ENCODE assay signal across 31 cellular contexts in the genomic region with DNA sequence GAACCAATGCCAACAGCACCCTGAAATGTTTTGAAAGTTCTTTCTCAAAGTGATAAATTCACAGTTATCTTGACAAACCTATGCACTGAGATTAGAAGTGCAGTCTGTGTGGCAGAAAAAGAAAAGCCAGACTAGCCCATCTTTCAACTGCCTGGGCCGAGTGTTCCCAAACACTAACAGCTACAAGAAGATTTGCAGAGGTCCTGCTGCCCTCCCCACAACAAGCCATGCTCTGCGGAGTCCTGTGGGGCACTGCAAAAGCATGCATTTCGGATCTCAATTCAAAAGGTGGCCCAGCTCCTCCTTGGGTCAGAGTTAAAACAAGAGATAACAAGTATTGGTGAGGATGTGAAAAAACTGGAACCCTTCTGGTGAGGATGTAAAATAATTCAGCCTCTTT.
"Had no signal": no experiment of that assay in that cellular context is flagged by ENCODE, and none has a peak within 500 bp of the region (broad histone marks: within the 10 kb centered on the region; RNA-seq: fewer than 3 reads in every experiment).

No MANE protein-coding gene starts in this region.

- H3K9me3 ChIP-seq: ovary, psoas muscle, right lobe of liver, sigmoid colon, spleen, suprapubic skin, testis, tibial artery, transverse colon, upper lobe of right lung, vagina had no signal

- H3K27me3 Mint-ChIP-seq: progenitor cell of endocrine pancreas; stimulated activated memory B cell treated with anti-CD40 and anti-IgM and Interleukin-4, amounts not matched to agents 10 μg/mL and 1 μg/mL and 100 μg/mL, for 72 hours; type B pancreatic cell had no signal

- H3K9me3 Mint-ChIP-seq: natural killer cell; nephron; stimulated activated memory B cell treated with anti-CD40 and anti-IgM and Interleukin-4, amounts not matched to agents 10 μg/mL and 1 μg/mL and 100 μg/mL, for 72 hours; type B pancreatic cell had no signal

- ATAC-seq: naive thymus-derived CD4-positive, alpha-beta T cell; natural killer cell; psoas muscle; right cardiac atrium; right lobe of liver; stimulated activated memory B cell treated with anti-CD40 and anti-IgM and Interleukin-4, amounts not matched to agents 10 μg/mL and 1 μg/mL and 100 μg/mL, for 72 hours; stimulated activated naive CD8-positive, alpha-beta T cell treated with anti-CD3 and anti-CD28 coated beads, Interleukin-15, amount 100 ng/mL, for 72 hours; stimulated activated naive CD8-positive, alpha-beta T cell treated with anti-CD3 and anti-CD28 coated beads, Interleukin-15, Interleukin-2, amounts not matched to agents 100 U/mL and 50 U/mL, for 24 hours; upper lobe of right lung had no signal

- H3K36me3 Mint-ChIP-seq: naive thymus-derived CD4-positive, alpha-beta T cell; natural killer cell; stimulated activated memory B cell treated with anti-CD40 and anti-IgM and Interleukin-4, amounts not matched to agents 10 μg/mL and 1 μg/mL and 100 μg/mL, for 72 hours; type B pancreatic cell had no signal

- H3K4me2 ChIP-seq: smooth muscle cell had no signal

- H3K27me3 ChIP-seq: ovary, right lobe of liver, sigmoid colon, spleen, suprapubic skin, testis, tibial artery, transverse colon, upper lobe of right lung, vagina had no signal

- H3K36me3 ChIP-seq: ovary, right lobe of liver, sigmoid colon, spleen, suprapubic skin, tibial artery, transverse colon, upper lobe of right lung, vagina had no signal

- H3K79me2 ChIP-seq: parathyroid adenoma had no signal

- H3K4me1 Mint-ChIP-seq: naive thymus-derived CD4-positive, alpha-beta T cell; stimulated activated memory B cell treated with anti-CD40 and anti-IgM and Interleukin-4, amounts not matched to agents 10 μg/mL and 1 μg/mL and 100 μg/mL, for 72 hours; stimulated activated naive CD8-positive, alpha-beta T cell treated with anti-CD3 and anti-CD28 coated beads, Interleukin-15, amount 100 ng/mL, for 72 hours had no signal

- H3K4me3 ChIP-seq: ovary, psoas muscle, right lobe of liver, sigmoid colon, smooth muscle cell, spleen, suprapubic skin, testis, tibial artery, transverse colon, upper lobe of right lung, vagina had no signal

- H3K9ac ChIP-seq: parathyroid adenoma had no signal

- H3K27ac ChIP-seq: ovary, parathyroid adenoma, psoas muscle, right lobe of liver, sigmoid colon, spleen, suprapubic skin, testis, tibial artery, transverse colon, upper lobe of right lung, vagina had no signal

- DNase-seq: naive thymus-derived CD4-positive, alpha-beta T cell; natural killer cell; occipital lobe; ovary; posterior cingulate gyrus; psoas muscle; right cardiac atrium; right lobe of liver; sigmoid colon; spleen; stimulated activated CD4-positive, alpha-beta T cell treated with anti-CD3 and anti-CD28 coated beads, Interleukin-12 subunit alpha, Interleukin-12 subunit beta, amount 100 ng/mL, for 4 hours; stimulated activated CD4-positive, alpha-beta T cell treated with anti-CD3 and anti-CD28 coated beads, Interleukin-1b, Interleukin-23, amount 100 ng/mL, for 48 hours; stimulated activated CD4-positive, alpha-beta T cell treated with anti-CD3 and anti-CD28 coated beads, Interleukin-4, amount 100 ng/mL, for 1 hour; stimulated activated CD4-positive, alpha-beta T cell treated with anti-CD3 and anti-CD28 coated beads, Interleukin-4, amount 100 ng/mL, for 4 hours; stimulated activated CD8-positive, alpha-beta memory T cell treated with anti-CD3 and anti-CD28 coated beads, Interleukin-4, amount 100 ng/mL, for 48 hours; stimulated activated naive CD4-positive, alpha-beta T cell; stimulated activated naive CD8-positive, alpha-beta T cell treated with anti-CD3 and anti-CD28 coated beads, Interleukin-15, amount 100 ng/mL, for 72 hours; stimulated activated naive CD8-positive, alpha-beta T cell treated with anti-CD3 and anti-CD28 coated beads, Interleukin-15, Interleukin-2, amounts not matched to agents 100 U/mL and 50 U/mL, for 24 hours; substantia nigra; testis; tibial artery; transverse colon; upper lobe of right lung had no signal

- H3K27ac Mint-ChIP-seq: naive thymus-derived CD4-positive, alpha-beta T cell; natural killer cell; nephron; progenitor cell of endocrine pancreas; stimulated activated memory B cell treated with anti-CD40 and anti-IgM and Interleukin-4, amounts not matched to agents 10 μg/mL and 1 μg/mL and 100 μg/mL, for 72 hours; stimulated activated naive CD8-positive, alpha-beta T cell treated with anti-CD3 and anti-CD28 coated beads, Interleukin-15, amount 100 ng/mL, for 72 hours; type B pancreatic cell had no signal

- H2AFZ ChIP-seq: parathyroid adenoma had no signal

- H3K4me1 ChIP-seq: parathyroid adenoma, psoas muscle, spleen, testis, tibial artery, transverse colon, vagina had no signal

- H3K4me3 Mint-ChIP-seq: naive thymus-derived CD4-positive, alpha-beta T cell; natural killer cell; nephron; stimulated activated memory B cell treated with anti-CD40 and anti-IgM and Interleukin-4, amounts not matched to agents 10 μg/mL and 1 μg/mL and 100 μg/mL, for 72 hours; stimulated activated naive CD8-positive, alpha-beta T cell treated with anti-CD3 and anti-CD28 coated beads, Interleukin-15, amount 100 ng/mL, for 72 hours; type B pancreatic cell had no signal
